ENCODE assay signal across 8 cellular contexts in the genomic region with DNA sequence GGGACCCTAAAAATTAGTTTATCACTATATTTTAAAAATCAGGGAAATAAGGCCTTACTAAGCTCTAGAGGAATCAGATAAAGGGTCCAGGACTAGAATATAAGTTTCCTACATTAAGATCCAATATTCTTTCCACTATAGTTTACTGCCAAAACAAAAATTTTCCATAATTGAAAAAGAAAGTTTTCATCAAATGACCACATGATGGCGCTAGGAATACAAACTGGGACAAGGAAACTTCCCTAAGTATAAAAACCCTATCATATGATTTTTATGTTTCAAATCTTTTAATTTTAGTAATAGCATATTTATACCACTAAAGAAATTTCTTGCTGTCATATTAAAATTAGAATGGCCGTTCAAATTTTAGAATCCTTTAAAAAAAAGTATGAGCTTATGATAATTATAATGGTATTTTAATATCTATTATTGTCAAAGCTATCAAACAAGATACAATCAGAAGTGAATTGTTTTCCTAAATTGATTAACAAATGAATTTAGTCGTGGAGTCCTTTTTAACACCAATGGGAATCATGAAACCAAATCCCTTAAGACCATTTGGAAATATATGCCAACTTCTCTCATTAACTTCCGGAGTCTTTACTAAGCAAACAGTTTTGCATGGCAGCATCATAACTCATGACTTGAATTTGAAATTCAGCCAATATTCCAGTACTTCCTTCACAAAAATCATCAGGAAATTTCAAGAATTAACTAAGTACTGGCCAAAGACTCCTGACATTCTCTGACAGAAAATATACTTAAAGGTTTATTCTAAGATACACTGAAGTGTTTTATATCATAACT.
DNase-seq lines count a peak whose midpoint lies in the region; ATAC-seq, FAIRE-seq and TF ChIP-seq lines count a peak whose summit lies in the region.

No MANE protein-coding gene starts in this region.

- no peak overlapping the region for H3K4me3 ChIP-seq in prostate gland

- no peak for TF ChIP-seq POLR2A in prostate gland (IDR thresholded peaks at IDR 0.05)

- no peaks in the 10 kb centered on the region for H3K4me1 ChIP-seq in prostate gland (replicated peaks)

- intact Hi-C loops in prostate gland (cut with DNase I) = no loop called here

- no peak overlapping the region for H3K27ac ChIP-seq in prostate gland

- WGBS in prostate gland = 9% methylated on average over 4 of the region's 4 CpGs

- no peaks in the 10 kb centered on the region for H3K27me3 ChIP-seq in prostate gland (replicated peaks; ENCODE audit: insufficient read depth)

- DNase-seq in NCI-H2171 treated with DMSO at 0.1 percent for 48 hours (lab: John Stamatoyannopoulos, UW) (peak; percentile 31), prostate gland (ENCODE audit: low spot score) (no peak), left lobe of liver (ENCODE audit: low spot score) (no peak)
- DNase-seq in stimulated activated CD4-positive, alpha-beta T cell treated with anti-CD3 and anti-CD28 coated beads, Interleukin-4, amount 100 ng/mL, for 1 hour = no peak

- peak; percentile 25; the same call in 1 of the 3 replicates for TF ChIP-seq CTCF in GM12872 (IDR thresholded peaks at IDR 0.05; ENCODE audit: insufficient read depth, low read depth, low read length)
- peak in 3 of 4 experiments; percentile 18 to 37 (median 27) for TF ChIP-seq CTCF in prostate gland (IDR thresholded peaks at IDR 0.05)

- H3K9me3 ChIP-seq in prostate gland = no peaks in the 10 kb centered on the region

- ATAC-seq in GM21619 (IDR thresholded peaks at IDR 0.05; ENCODE audit: unreplicated experiment) = no peak
- no peak for ATAC-seq in left lobe of liver
- no peak for ATAC-seq in GM19324 (IDR thresholded peaks at IDR 0.05; ENCODE audit: low FRiP score, unreplicated experiment)

- no peaks in the 10 kb centered on the region for H3K36me3 ChIP-seq in prostate gland

- peak; percentile 36 for FAIRE-seq in colon (lab: Jason Lieb, UNC)
